In genomic region chr1:37153701-37154100, GRCh38 we compare ENCODE assay signal across 17 cellular contexts.
"Had no signal": no experiment of that assay in that cellular context is flagged by ENCODE, and none has a peak within 500 bp of the region (broad histone marks: within the 10 kb centered on the region; RNA-seq: fewer than 3 reads in every experiment).

No MANE protein-coding gene starts in this region.

- DNase-seq: dermis blood vessel endothelial cell; dorsolateral prefrontal cortex; effector CD4-positive, alpha-beta T cell; effector memory CD4-positive, alpha-beta T cell; erythroblast; foreskin keratinocyte; glutamatergic neuron; heart right ventricle; hippocampal formation; left cardiac atrium; left ventricle myocardium inferior; lower lobe of right lung; mesenchymal stem cell; midbrain had no signal

- H3K4me1 ChIP-seq: foreskin keratinocyte, heart right ventricle, lower lobe of right lung had no signal

- H3K9me3 ChIP-seq: heart right ventricle, left ventricle myocardium inferior, lower lobe of right lung had no signal

- H3K27ac ChIP-seq: coronary artery, epithelial cell of prostate, foreskin keratinocyte, heart right ventricle, left ventricle myocardium inferior, lower lobe of right lung had no signal

- H3K27me3 ChIP-seq: dorsolateral prefrontal cortex, foreskin keratinocyte had no signal

- ATAC-seq: esophagus mucosa, foreskin keratinocyte, heart right ventricle, left cardiac atrium, lower lobe of right lung had no signal

- H3K4me3 ChIP-seq: coronary artery, dorsolateral prefrontal cortex, heart right ventricle, left ventricle myocardium inferior, lower lobe of right lung had no signal

- H3K36me3 ChIP-seq: heart right ventricle, left ventricle myocardium inferior, lower lobe of right lung had no signal
